In genomic region chr4:36494016-36494415, GRCh38 we compare ENCODE assay signal across 35 cellular contexts.
"Had no signal": no experiment of that assay in that cellular context is flagged by ENCODE, and none has a peak within 500 bp of the region (broad histone marks: within the 10 kb centered on the region; RNA-seq: fewer than 3 reads in every experiment).

No MANE protein-coding gene starts in this region.

- H3K4me3 Mint-ChIP-seq: activated B cell treated with CpG ODN at 0.5 μM for 24 hours; activated CD4-positive, alpha-beta memory T cell treated with anti-CD3 and anti-CD28 coated beads for 36 hours; activated CD4-positive, alpha-beta T cell treated with anti-CD3 and anti-CD28 coated beads, Interleukin-2, amount 10 ng/mL, durations not matched to agents 24 days and 14 days; activated CD8-positive, alpha-beta T cell treated with anti-CD3 and anti-CD28 coated beads for 36 hours; activated naive CD4-positive, alpha-beta T cell treated with anti-CD3 and anti-CD28 coated beads for 36 hours; activated naive CD8-positive, alpha-beta T cell treated with anti-CD3 and anti-CD28 coated beads for 36 hours; activated T-cell treated with anti-CD3 and anti-CD28 coated beads, Interleukin-2, amount 50 U/mL, for 4 hours; activated T-helper 1 cell treated with anti-CD3 and anti-CD28 coated beads, Interleukin-12 subunit alpha, Interleukin-12 subunit beta, Interleukin-2, Interleukin-4 antibody, amounts not matched to agents 30 ng/mL and 10 ng/mL and 1 ng/mL, durations not matched to agents 14 hours and 24 hours and 36 hours; activated T-helper 17 cell treated with anti-CD3 and anti-CD28 coated beads, Interleukin-2, amount 50 U/mL, for 72 hours; brain; central memory CD8-positive, alpha-beta T cell; T-helper 1 cell treated with Interleukin-12 subunit alpha and Interleukin-12 subunit beta and Interleukin-4 antibody, amounts not matched to agents 30 μg/mL and 1 μg/mL, for 36 hours; T-helper 2 cell treated with Interferon-gamma antibody and Interleukin-4, amounts not matched to agents 5 μg/mL and 100 μg/mL, for 36 hours had no signal

- H3K36me3 ChIP-seq: adrenal gland, ascending aorta, cardiac muscle cell had no signal

- H3K4me1 Mint-ChIP-seq: activated B cell treated with CpG ODN at 0.5 μM for 24 hours; activated CD4-positive, alpha-beta T cell treated with anti-CD3 and anti-CD28 coated beads, Interleukin-2, amount 10 ng/mL, durations not matched to agents 24 days and 14 days; activated naive CD8-positive, alpha-beta T cell treated with anti-CD3 and anti-CD28 coated beads for 36 hours; activated T-helper 17 cell treated with anti-CD3 and anti-CD28 coated beads, Interleukin-2, amount 50 U/mL, for 72 hours; brain; central memory CD8-positive, alpha-beta T cell had no signal

- H3K36me3 Mint-ChIP-seq: activated CD4-positive, alpha-beta memory T cell treated with anti-CD3 and anti-CD28 coated beads for 36 hours; activated naive CD4-positive, alpha-beta T cell treated with anti-CD3 and anti-CD28 coated beads, Interleukin-2, amount 50 U/mL, for 72 hours; activated naive CD8-positive, alpha-beta T cell treated with anti-CD3 and anti-CD28 coated beads for 36 hours; brain had no signal

- H3K27ac Mint-ChIP-seq: activated B cell treated with CpG ODN at 0.5 μM for 24 hours; activated CD4-positive, alpha-beta memory T cell treated with anti-CD3 and anti-CD28 coated beads for 36 hours; activated CD4-positive, alpha-beta T cell treated with anti-CD3 and anti-CD28 coated beads, Interleukin-2, amount 10 ng/mL, durations not matched to agents 24 days and 14 days; activated CD8-positive, alpha-beta T cell treated with anti-CD3 and anti-CD28 coated beads for 36 hours; activated naive CD4-positive, alpha-beta T cell treated with anti-CD3 and anti-CD28 coated beads for 36 hours; activated naive CD4-positive, alpha-beta T cell treated with anti-CD3 and anti-CD28 coated beads, Interleukin-2, amount 50 U/mL, for 72 hours; activated naive CD8-positive, alpha-beta T cell treated with anti-CD3 and anti-CD28 coated beads for 36 hours; activated T-helper 1 cell treated with anti-CD3 and anti-CD28 coated beads, Interleukin-12 subunit alpha, Interleukin-12 subunit beta, Interleukin-2, Interleukin-4 antibody, amounts not matched to agents 30 ng/mL and 10 ng/mL and 1 ng/mL, durations not matched to agents 14 hours and 24 hours and 36 hours; activated T-helper 17 cell treated with anti-CD3 and anti-CD28 coated beads, Interleukin-2, amount 50 U/mL, for 72 hours; brain; T-helper 1 cell treated with Interleukin-12 subunit alpha and Interleukin-12 subunit beta and Interleukin-4 antibody, amounts not matched to agents 30 μg/mL and 1 μg/mL, for 36 hours; T-helper 2 cell treated with Interferon-gamma antibody and Interleukin-4, amounts not matched to agents 5 μg/mL and 100 μg/mL, for 36 hours had no signal

- H3K4me1 ChIP-seq: adrenal gland, ascending aorta had no signal

- H3K27ac ChIP-seq: adrenal gland, ascending aorta, cardiac muscle cell, VCaP had no signal

- H3K27me3 ChIP-seq: adrenal gland, ascending aorta, cardiac muscle cell had no signal

- H3K27me3 Mint-ChIP-seq: activated B cell treated with CpG ODN at 0.5 μM for 24 hours; activated CD4-positive, alpha-beta memory T cell treated with anti-CD3 and anti-CD28 coated beads for 36 hours; activated CD4-positive, alpha-beta T cell treated with anti-CD3 and anti-CD28 coated beads, Interleukin-2, amount 10 ng/mL, durations not matched to agents 24 days and 14 days; activated naive CD8-positive, alpha-beta T cell treated with anti-CD3 and anti-CD28 coated beads for 36 hours; brain had no signal

- DNase-seq: activated B cell treated with CpG ODN at 0.5 μM for 24 hours; activated CD4-positive, alpha-beta memory T cell treated with anti-CD3 and anti-CD28 coated beads for 36 hours; activated CD4-positive, alpha-beta T cell treated with anti-CD3 and anti-CD28 coated beads for 4 hours; activated CD4-positive, alpha-beta T cell treated with anti-CD3 and anti-CD28 coated beads, Interleukin-2, amount 10 ng/mL, durations not matched to agents 24 days and 14 days; activated CD4-positive, alpha-beta T cell treated with anti-CD3 and anti-CD28 coated beads, Interleukin-2, amount 50 U/mL, for 1 hour; activated CD4-positive, alpha-beta T cell treated with anti-CD3 and anti-CD28 coated beads, Interleukin-2, amount 50 U/mL, for 4 hours; activated CD4-positive, CD25-positive, alpha-beta regulatory T cell treated with anti-CD3 and anti-CD28 coated beads, Interleukin-2, amount 50 U/mL, for 72 hours; activated CD8-positive, alpha-beta memory T cell treated with anti-CD3 and anti-CD28 coated beads, Interleukin-2, amount 50 U/mL, for 4 hours; activated CD8-positive, alpha-beta T cell treated with anti-CD3 and anti-CD28 coated beads for 36 hours; activated effector memory CD4-positive, alpha-beta T cell treated with anti-CD3 and anti-CD28 coated beads, Interleukin-2, amount 50 U/mL, for 16 hours; activated gamma-delta T cell treated with Interleukin-2 at 50 U/mL for 16 hours; activated naive CD4-positive, alpha-beta T cell; activated naive CD4-positive, alpha-beta T cell treated with anti-CD3 and anti-CD28 coated beads for 36 hours; activated naive CD4-positive, alpha-beta T cell treated with anti-CD3 and anti-CD28 coated beads, Interleukin-2, amount 50 U/mL, for 16 hours; activated naive CD8-positive, alpha-beta T cell treated with anti-CD3 and anti-CD28 coated beads for 36 hours; activated T-cell treated with anti-CD3 and anti-CD28 coated beads for 4 hours; activated T-cell treated with anti-CD3 and anti-CD28 coated beads, Interleukin-2, amount 50 U/mL, for 1 hour; activated T-cell treated with anti-CD3 and anti-CD28 coated beads, Interleukin-2, amount 50 U/mL, for 4 hours; adrenal gland; amniotic stem cell; caudate nucleus; cerebellar nuclear complex; T-helper 1 cell; T-helper 2 cell; T-helper 9 cell had no signal

- H3K9me3 Mint-ChIP-seq: activated B cell treated with CpG ODN at 0.5 μM for 24 hours; activated CD4-positive, alpha-beta memory T cell treated with anti-CD3 and anti-CD28 coated beads for 36 hours; activated CD4-positive, alpha-beta T cell treated with anti-CD3 and anti-CD28 coated beads, Interleukin-2, amount 10 ng/mL, durations not matched to agents 24 days and 14 days; activated CD8-positive, alpha-beta T cell treated with anti-CD3 and anti-CD28 coated beads for 36 hours; activated naive CD4-positive, alpha-beta T cell treated with anti-CD3 and anti-CD28 coated beads for 36 hours; activated naive CD8-positive, alpha-beta T cell treated with anti-CD3 and anti-CD28 coated beads for 36 hours; activated T-cell treated with anti-CD3 and anti-CD28 coated beads, Interleukin-2, amount 50 U/mL, for 4 hours; activated T-helper 1 cell treated with anti-CD3 and anti-CD28 coated beads, Interleukin-12 subunit alpha, Interleukin-12 subunit beta, Interleukin-2, Interleukin-4 antibody, amounts not matched to agents 30 ng/mL and 10 ng/mL and 1 ng/mL, durations not matched to agents 14 hours and 24 hours and 36 hours; activated T-helper 17 cell treated with anti-CD3 and anti-CD28 coated beads, Interleukin-2, amount 50 U/mL, for 72 hours; brain; central memory CD8-positive, alpha-beta T cell; T-helper 1 cell treated with Interleukin-12 subunit alpha and Interleukin-12 subunit beta and Interleukin-4 antibody, amounts not matched to agents 30 μg/mL and 1 μg/mL, for 36 hours; T-helper 2 cell treated with Interferon-gamma antibody and Interleukin-4, amounts not matched to agents 5 μg/mL and 100 μg/mL, for 36 hours had no signal

- H3K9me3 ChIP-seq: adrenal gland, ascending aorta had no signal

- H3K4me3 ChIP-seq: adrenal gland, ascending aorta, cardiac muscle cell had no signal

- ATAC-seq: activated CD8-positive, alpha-beta T cell treated with anti-CD3 and anti-CD28 coated beads for 36 hours; activated naive CD4-positive, alpha-beta T cell treated with anti-CD3 and anti-CD28 coated beads, Interleukin-2, amount 50 U/mL, for 72 hours; activated T-cell treated with anti-CD3 and anti-CD28 coated beads, Interleukin-2, amount 50 U/mL, for 4 hours; activated T-helper 17 cell treated with anti-CD3 and anti-CD28 coated beads, Interleukin-2, amount 50 U/mL, for 72 hours had no signal
